13 cellular contexts compared by ENCODE assay signal in genomic region chr11:86589856-86590589, GRCh38.
DNase-seq lines count a peak whose midpoint lies in the region; ATAC-seq, FAIRE-seq and TF ChIP-seq lines count a peak whose summit lies in the region.
"Had no signal": no experiment of that assay in that cellular context is flagged by ENCODE, and none has a peak within 500 bp of the region (broad histone marks: within the 10 kb centered on the region; RNA-seq: fewer than 3 reads in every experiment).

No MANE protein-coding gene starts in this region.

- no peak overlapping the region for H2BK15ac ChIP-seq in mesendoderm (replicated peaks; ENCODE audit: low read depth)

- peaks cover 40 to 41% of the 10 kb centered on the region in 2 donors for H3K4me1 Mint-ChIP-seq in natural killer cell treated with Interleukin-12 subunit alpha and Interleukin-12 subunit beta and Interleukin-15 and Interleukin-18, amount 100 ng/mL, for 72 hours (ENCODE audit: low read depth in 2 of 2)
- H3K4me1 Mint-ChIP-seq in natural killer cell = peaks cover 14% of the 10 kb centered on the region in 2 donors

- H3K27ac Mint-ChIP-seq in natural killer cell treated with Interleukin-12 subunit alpha and Interleukin-12 subunit beta and Interleukin-15 and Interleukin-18, amount 100 ng/mL, for 72 hours = peak overlapping the region; percentile 4 to 95
- H3K27ac Mint-ChIP-seq in natural killer cell = no peak overlapping the region
- H3K27ac Mint-ChIP-seq: H9 had no signal

- no peak overlapping the region for H3K4ac ChIP-seq in mesendoderm (ENCODE audit: low read depth, low read length)

- intact Hi-C loops in natural killer cell (cut with micrococcal nuclease) = no loop called here
- intact Hi-C loops in thyroid gland (cut with DNase I) = loop anchor here (10.0 kb wide), 1 partner anchor 125 kb away; no protein-coding TSS in a partner anchor

- H3K4me3 Mint-ChIP-seq in natural killer cell treated with Interleukin-12 subunit alpha and Interleukin-12 subunit beta and Interleukin-15 and Interleukin-18, amount 100 ng/mL, for 72 hours = no peak overlapping the region
- no peak overlapping the region for H3K4me3 Mint-ChIP-seq in natural killer cell
- H3K4me3 Mint-ChIP-seq: H9 had no signal

- H3K36me3 Mint-ChIP-seq in natural killer cell treated with Interleukin-12 subunit alpha and Interleukin-12 subunit beta and Interleukin-15 and Interleukin-18, amount 100 ng/mL, for 72 hours = no peaks in the 10 kb centered on the region
- no peaks in the 10 kb centered on the region for H3K36me3 Mint-ChIP-seq in natural killer cell

- no peak for FAIRE-seq in small intestine (lab: Jason Lieb, UNC)

- H3K56ac ChIP-seq in mesendoderm (ENCODE audit: low read length) = no peak overlapping the region

- H3K36me3 ChIP-seq in mesendoderm (ENCODE audit: control insufficient read depth, insufficient read depth, low read length) (no peaks in the 10 kb centered on the region), thyroid gland (no peaks in the 10 kb centered on the region), small intestine (ENCODE audit: control insufficient read depth in 2 of 2, insufficient read depth in 2 of 2, low read length in 2 of 2) (no peaks in the 10 kb centered on the region)
- H3K36me3 ChIP-seq: BLaER1 treated with 17β-estradiol and CSF1 and Interleukin-3, amounts not matched to agents 10 nM and 100 nM had no signal

- H3K4me1 ChIP-seq in mesendoderm (ENCODE audit: control insufficient read depth, low read depth, low read length) = peaks cover 4% of the 10 kb centered on the region
- H3K4me1 ChIP-seq in thyroid gland = peaks cover 30 to 52% of the 10 kb centered on the region in 2 donors
- peaks cover 0 to 1% of the 10 kb centered on the region in 2 donors for H3K4me1 ChIP-seq in small intestine (ENCODE audit: control insufficient read depth in 2 of 2, insufficient read depth in 1 of 2, low read depth in 1 of 2, low read length in 1 of 2)

- no peaks in the 10 kb centered on the region for H3K79me1 ChIP-seq in mesendoderm (ENCODE audit: low read length)

- no peak for DNase-seq in natural killer cell treated with Interleukin-12 subunit alpha and Interleukin-12 subunit beta and Interleukin-15 and Interleukin-18, amount 100 ng/mL, for 72 hours (ENCODE audit: low spot score)
- DNase-seq in natural killer cell (no peak), RPMI8226 (peak; percentile 24), mesendoderm (peak; percentile 29), thyroid gland (no peak), small intestine (no peak), NCI-H1048 (lab: John Stamatoyannopoulos, UW) (no peak)
- DNase-seq: DMS153, EL, H9, NCI-H187 treated with DMSO at 0.1 percent for 48 hours, SIG-M5 had no signal

- no peaks in the 10 kb centered on the region for H3K9me3 Mint-ChIP-seq in natural killer cell treated with Interleukin-12 subunit alpha and Interleukin-12 subunit beta and Interleukin-15 and Interleukin-18, amount 100 ng/mL, for 72 hours
- H3K9me3 Mint-ChIP-seq in natural killer cell = no peaks in the 10 kb centered on the region
- H3K9me3 Mint-ChIP-seq: H9 had no signal

- H3K27ac ChIP-seq in mesendoderm (ENCODE audit: low read depth, low read length) = no peak overlapping the region
- H3K27ac ChIP-seq in thyroid gland = peak overlapping the region in 2 of 3 donors; percentile 69 to 78
- H3K27ac ChIP-seq in small intestine (ENCODE audit: low read depth in 1 of 2, low read length in 1 of 2) = no peak overlapping the region
- H3K27ac ChIP-seq: BLaER1 treated with 17β-estradiol and CSF1 and Interleukin-3, amounts not matched to agents 10 nM and 100 nM had no signal

- H3K18ac ChIP-seq in mesendoderm (ENCODE audit: low read length) = no peak overlapping the region

- ATAC-seq in natural killer cell treated with Interleukin-12 subunit alpha and Interleukin-12 subunit beta and Interleukin-15 and Interleukin-18, amount 100 ng/mL, for 72 hours = no peak
- ATAC-seq in natural killer cell = no peak

- H4K8ac ChIP-seq in mesendoderm (ENCODE audit: low read depth, low read length) = no peak overlapping the region

- no peak overlapping the region for H4K5ac ChIP-seq in mesendoderm (ENCODE audit: low read length)

- H3K27me3 ChIP-seq in mesendoderm (ENCODE audit: insufficient read depth, low read length, poor library complexity) (no peaks in the 10 kb centered on the region), thyroid gland (no peaks in the 10 kb centered on the region), small intestine (ENCODE audit: control insufficient read depth in 2 of 2, insufficient read depth in 2 of 2, low read length in 2 of 2) (no peaks in the 10 kb centered on the region)
- H3K27me3 ChIP-seq: BLaER1 treated with 17β-estradiol and CSF1 and Interleukin-3, amounts not matched to agents 10 nM and 100 nM had no signal

- no peak overlapping the region for H2AK5ac ChIP-seq in mesendoderm (ENCODE audit: low read length)

- TF ChIP-seq CTCF in natural killer cell (IDR thresholded peaks at IDR 0.05) = no peak
- TF ChIP-seq CTCF in thyroid gland (IDR thresholded peaks at IDR 0.05) = no peak

- H2BK120ac ChIP-seq in mesendoderm (ENCODE audit: low read depth, low read length) = no peak overlapping the region

- no peak overlapping the region for H3K4me2 ChIP-seq in mesendoderm (ENCODE audit: low read length)

- no peak overlapping the region for H3K9ac ChIP-seq in mesendoderm (ENCODE audit: low read length)
- H3K9ac ChIP-seq: BLaER1 treated with 17β-estradiol and CSF1 and Interleukin-3, amounts not matched to agents 10 nM and 100 nM had no signal

- no peaks in the 10 kb centered on the region for H3K79me2 ChIP-seq in mesendoderm (ENCODE audit: control insufficient read depth, insufficient read depth, low read length)

- peaks cover 0 to 3% of the 10 kb centered on the region in 2 donors for H3K27me3 Mint-ChIP-seq in natural killer cell treated with Interleukin-12 subunit alpha and Interleukin-12 subunit beta and Interleukin-15 and Interleukin-18, amount 100 ng/mL, for 72 hours
- peaks cover 0 to under 1% of the 10 kb centered on the region in 2 donors for H3K27me3 Mint-ChIP-seq in natural killer cell (ENCODE audit: low read depth in 2 of 2)

- TF ChIP-seq POLR2A in thyroid gland (IDR thresholded peaks at IDR 0.05) = no peak

- H3K4me3 ChIP-seq in mesendoderm (ENCODE audit: low read length) (no peak overlapping the region), thyroid gland (replicated peaks in 1 of 3) (no peak overlapping the region), small intestine (ENCODE audit: low read depth in 1 of 2, low read length in 2 of 2) (no peak overlapping the region)
- H3K4me3 ChIP-seq: BLaER1 treated with 17β-estradiol and CSF1 and Interleukin-3, amounts not matched to agents 10 nM and 100 nM had no signal

- H3K23ac ChIP-seq in mesendoderm (ENCODE audit: low read length) = no peak overlapping the region

- H3K9me3 ChIP-seq in thyroid gland = no peaks in the 10 kb centered on the region
- H3K9me3 ChIP-seq in small intestine (ENCODE audit: control insufficient read depth, low read depth) = no peaks in the 10 kb centered on the region
- H3K9me3 ChIP-seq: BLaER1 treated with 17β-estradiol and CSF1 and Interleukin-3, amounts not matched to agents 10 nM and 100 nM had no signal

- H2BK5ac ChIP-seq in mesendoderm (ENCODE audit: low read length) = no peak overlapping the region

- WGBS in mesendoderm (ENCODE audit: extremely low coverage, insufficient coverage, low lambda C conversion rate) = no CpG with 5 or more reads among the region's 7 CpGs
- WGBS in thyroid gland, 2 donors = 96% methylated on average over 7 of the region's 7 CpGs
- 92 to 95% (median 94%) methylated on average over 7 of the region's 7 CpGs for WGBS in small intestine, 3 donors

Comparison
In these comparisons a context has a peak if more than half of its experiments do, and no peak if none do; other contexts are left out.
1. H3K27ac Mint-ChIP-seq: peak in natural killer cell treated with Interleukin-12 subunit alpha and Interleukin-12 subunit beta and Interleukin-15 and Interleukin-18, amount 100 ng/mL, for 72 hours (2 of 2); none in natural killer cell (0 of 2).
2. DNase-seq: peak in RPMI8226 (single experiment) and mesendoderm (single experiment); none in natural killer cell treated with Interleukin-12 subunit alpha and Interleukin-12 subunit beta and Interleukin-15 and Interleukin-18, amount 100 ng/mL, for 72 hours (single experiment), natural killer cell (single experiment), thyroid gland (0 of 2), small intestine (single experiment) and NCI-H1048 (single experiment).
3. H3K27ac ChIP-seq: peak in thyroid gland (2 of 3); none in mesendoderm (single experiment) and small intestine (0 of 2).